20 cellular contexts compared by ENCODE assay signal in genomic region chr14:53042480-53042879, GRCh38.
A peak's percentile ranks its signal among the peaks of the same experiment; 100 is the strongest.
DNase-seq lines count a peak whose midpoint lies in the region; ATAC-seq and TF ChIP-seq lines count a peak whose summit lies in the region.
"Had no signal": no experiment of that assay in that cellular context is flagged by ENCODE, and none has a peak within 500 bp of the region (broad histone marks: within the 10 kb centered on the region; RNA-seq: fewer than 3 reads in every experiment).

No MANE protein-coding gene starts in this region.

- H3K9me3 Mint-ChIP-seq in T-cell: no peaks in the 10 kb centered on the region
- H3K9me3 Mint-ChIP-seq: activated T-cell treated with anti-CD3 and anti-CD28 coated beads, Interleukin-2, amount 50 U/mL, for 24 hours; memory B cell had no signal

- peak; percentile 80 for DNase-seq in brain microvascular endothelial cell
- DNase-seq in left ventricle myocardium superior: no peak
- DNase-seq in psoas muscle: no peak
- DNase-seq in hepatic stellate cell (ENCODE audit: low spot score): no peak
- no peak for DNase-seq in stimulated activated CD4-positive, alpha-beta T cell treated with anti-CD3 and anti-CD28 coated beads, Interleukin-4, amount 100 ng/mL, for 4 hours
- DNase-seq in T-cell: no peak
- no peak for DNase-seq in HT-29 (ENCODE audit: low spot score)
- DNase-seq: activated CD4-positive, alpha-beta T cell treated with anti-CD3 and anti-CD28 coated beads, Interleukin-2, amount 50 U/mL, for 1 hour; activated naive CD8-positive, alpha-beta T cell treated with anti-CD3 and anti-CD28 coated beads for 36 hours; activated T-cell treated with anti-CD3 and anti-CD28 coated beads, Interleukin-2, amount 50 U/mL, for 24 hours; Caco-2; colonic mucosa; erythroblast; Kasumi-1; occipital lobe; SIG-M5; substantia nigra had no signal

- H3K27me3 Mint-ChIP-seq in T-cell: no peaks in the 10 kb centered on the region
- H3K27me3 Mint-ChIP-seq: activated naive CD8-positive, alpha-beta T cell treated with anti-CD3 and anti-CD28 coated beads for 36 hours; activated T-cell treated with anti-CD3 and anti-CD28 coated beads, Interleukin-2, amount 50 U/mL, for 24 hours; memory B cell had no signal

- intact Hi-C loops in left ventricle myocardium superior (cut with micrococcal nuclease): no loop called here
- intact Hi-C loops in psoas muscle (cut with DNase I): no loop called here

- no peaks in the 10 kb centered on the region for H3K9me3 ChIP-seq in psoas muscle
- H3K9me3 ChIP-seq: Caco-2, colonic mucosa had no signal

- H3K4me3 Mint-ChIP-seq in T-cell: no peak overlapping the region
- H3K4me3 Mint-ChIP-seq: activated naive CD8-positive, alpha-beta T cell treated with anti-CD3 and anti-CD28 coated beads for 36 hours; activated T-cell treated with anti-CD3 and anti-CD28 coated beads, Interleukin-2, amount 50 U/mL, for 24 hours; memory B cell had no signal

- no peak for TF ChIP-seq CTCF in brain microvascular endothelial cell (IDR thresholded peaks at IDR 0.05; ENCODE audit: low read depth, low read length, missing control alignments)
- TF ChIP-seq CTCF in psoas muscle (IDR thresholded peaks at IDR 0.05): no peak

- 61 to 67% (median 65%) methylated on average over 4 of the region's 4 CpGs for WGBS in psoas muscle, 3 donors

- CTCF ChIA-PET in T-cell (lab: Charles Lee): no interaction called here

- H3K79me2 ChIP-seq in ACC112 (ENCODE audit: control insufficient read depth, insufficient read depth, low read length, unreplicated experiment): no peaks in the 10 kb centered on the region

- peaks cover 29% of the 10 kb centered on the region for H3K4me1 ChIP-seq in ACC112 (ENCODE audit: control insufficient read depth, insufficient read depth, low read length, unreplicated experiment)
- no peaks in the 10 kb centered on the region for H3K4me1 ChIP-seq in psoas muscle
- H3K4me1 ChIP-seq: Caco-2, colonic mucosa had no signal

- peaks cover 4% of the 10 kb centered on the region for H3K36me3 ChIP-seq in ACC112 (ENCODE audit: insufficient read depth, low read length)
- H3K36me3 ChIP-seq in brain microvascular endothelial cell (replicated peaks): no peaks in the 10 kb centered on the region
- peaks cover 0 to 29% of the 10 kb centered on the region in 2 donors for H3K36me3 ChIP-seq in psoas muscle (ENCODE audit: insufficient read depth in 1 of 2, low read depth in 1 of 2)
- H3K36me3 ChIP-seq: colonic mucosa had no signal

- POLR2A ChIA-PET in T-cell (lab: Charles Lee): no interaction called here

- H3K27ac ChIP-seq in ACC112 (ENCODE audit: low read depth, low read length) (0 out of 2 replicates have a peak overlapping the region, but pooled peaks have one; percentile 6), brain microvascular endothelial cell (peak overlapping the region; percentile 86), psoas muscle (peak overlapping the region; percentile 33)
- H3K27ac ChIP-seq: colonic mucosa, HL-60 had no signal

- H3K27ac Mint-ChIP-seq in T-cell: no peak overlapping the region
- H3K27ac Mint-ChIP-seq: activated naive CD8-positive, alpha-beta T cell treated with anti-CD3 and anti-CD28 coated beads for 36 hours; activated T-cell treated with anti-CD3 and anti-CD28 coated beads, Interleukin-2, amount 50 U/mL, for 24 hours; memory B cell had no signal

- H3K4me3 ChIP-seq in ACC112 (ENCODE audit: low read depth, low read length): peak overlapping the region; percentile 63
- no peak overlapping the region for H3K4me3 ChIP-seq in brain microvascular endothelial cell (ENCODE audit: low read depth, low read length)
- peak overlapping the region; percentile 23 for H3K4me3 ChIP-seq in psoas muscle
- H3K4me3 ChIP-seq: colonic mucosa had no signal

- in situ Hi-C loops in brain microvascular endothelial cell (cut with HindIII; ENCODE audit: low pct_ligation_motif_present, low sequenced_read_pairs): no loop called here

- H3K27me3 ChIP-seq in ACC112 (ENCODE audit: insufficient read depth, low read length): no peaks in the 10 kb centered on the region
- no peaks in the 10 kb centered on the region for H3K27me3 ChIP-seq in brain microvascular endothelial cell (replicated peaks)
- no peaks in the 10 kb centered on the region for H3K27me3 ChIP-seq in psoas muscle (ENCODE audit: insufficient read depth in 3 of 3, low read length in 2 of 3)
- H3K27me3 ChIP-seq: colonic mucosa had no signal

- H2AFZ ChIP-seq in ACC112 (ENCODE audit: low read length, unreplicated experiment): peak overlapping the region; percentile 53

- H3K4me1 Mint-ChIP-seq in T-cell: no peaks in the 10 kb centered on the region
- H3K4me1 Mint-ChIP-seq: memory B cell had no signal

- ATAC-seq in left ventricle myocardium superior (peak; percentile 77), psoas muscle (no peak), T-cell (replicated peaks in 1 of 4) (no peak)

- H3K36me3 Mint-ChIP-seq in T-cell: peaks cover 72% of the 10 kb centered on the region

Comparison
In these comparisons a context has a peak if more than half of its experiments do, and no peak if none do; other contexts are left out.
1. H3K27ac ChIP-seq: peak in every context shown above with its lines; median percentile 86 in brain microvascular endothelial cell; 33 in psoas muscle; 6 in ACC112.